In genomic region chr6:41006217-41006616, GRCh38 we compare ENCODE assay signal across 8 cellular contexts. TPM values are rescaled to one million over a fixed set of nuclear protein-coding genes. Genes with fewer than 3 reads are reported as not detected.
DNase-seq lines count a peak whose midpoint lies in the region; ATAC-seq and TF ChIP-seq lines count a peak whose summit lies in the region.
"Not testable (repeated sequence)": the region's sequence is repeated elsewhere in the genome, so short reads cannot be mapped to it uniquely, and the experiment has no call there.

No MANE protein-coding gene starts in this region.

- intact Hi-C loops in activated B cell treated with CpG ODN at 0.5 μM for 24 hours (cut with micrococcal nuclease): loop anchor here (1.0 to 5.0 kb wide), 4 partner anchors 21 to 676 kb away; no protein-coding TSS in a partner anchor
- intact Hi-C loops in head of caudate nucleus (cut with DNase I): not testable (repeated sequence)

- CTCF ChIA-PET in activated B cell treated with CpG ODN at 0.5 μM for 24 hours (lab: Charles Lee): not testable (repeated sequence)

- ATAC-seq in HG03460 (IDR thresholded peaks at IDR 0.05; ENCODE audit: unreplicated experiment): peak; percentile 62
- peak; percentile 52 for ATAC-seq in activated B cell treated with CpG ODN at 0.5 μM for 24 hours (ENCODE audit: low read depth)

- not testable (repeated sequence) for H3K4me1 ChIP-seq in neutrophil (ENCODE audit: control insufficient read depth in 1 of 2, insufficient read depth in 1 of 2, low read depth in 1 of 2, low read length in 1 of 2)

- in situ Hi-C loops in astrocyte of the cerebellum (cut with HindIII; ENCODE audit: low sequenced_read_pairs): not testable (repeated sequence)

- H3K27me3 ChIP-seq in neutrophil: peaks cover 39% of the 10 kb centered on the region

- H3K4me3 ChIP-seq in astrocyte of the cerebellum (ENCODE audit: low read depth, low read length); neutrophil (ENCODE audit: low read depth in 1 of 2, low read length in 1 of 2): not testable (repeated sequence)

- H3K36me3 ChIP-seq in neutrophil: not testable (repeated sequence)

- H3K27me3 Mint-ChIP-seq in activated B cell treated with CpG ODN at 0.5 μM for 24 hours: peaks cover 11% of the 10 kb centered on the region

- H3K27ac ChIP-seq in neutrophil: not testable (repeated sequence)

- H3K9me3 ChIP-seq in neutrophil: not testable (repeated sequence)

- H3K9me3 Mint-ChIP-seq in activated B cell treated with CpG ODN at 0.5 μM for 24 hours: not testable (repeated sequence)

- H3K4me1 Mint-ChIP-seq in activated B cell treated with CpG ODN at 0.5 μM for 24 hours: not testable (repeated sequence)

- not testable (repeated sequence) for H3K4me3 Mint-ChIP-seq in activated B cell treated with CpG ODN at 0.5 μM for 24 hours

- DNase-seq in DMS153 treated with DMSO at 0.1 percent for 48 hours (lab: John Stamatoyannopoulos, UW; ENCODE audit: unreplicated experiment): peak; percentile 39
- DNase-seq in NCI-H748 treated with DMSO at 0.1 percent for 48 hours (lab: John Stamatoyannopoulos, UW): peak; percentile 49
- DNase-seq in activated B cell treated with CpG ODN at 0.5 μM for 24 hours: peak; percentile 29
- DNase-seq in astrocyte of the cerebellum (ENCODE audit: low read depth): not testable (repeated sequence)
- peak in 27 of 42 donors; percentile 6 to 65 (median 26) for DNase-seq in head of caudate nucleus
- DNase-seq in stimulated activated naive CD4-positive, alpha-beta T cell treated with Interleukin-2 at 50 U/mL for 16 hours (lab: John Stamatoyannopoulos, UW): peak; percentile 25

- TF ChIP-seq CTCF in activated B cell treated with CpG ODN at 0.5 μM for 24 hours (IDR thresholded peaks at IDR 0.05): not testable (repeated sequence)
- TF ChIP-seq CTCF in astrocyte of the cerebellum (IDR thresholded peaks at IDR 0.05; ENCODE audit: low read depth, low read length, missing control alignments): peak; percentile 52
- peak; percentile 47 for TF ChIP-seq CTCF in neutrophil (IDR thresholded peaks at IDR 0.05)

- POLR2A ChIA-PET in activated B cell treated with CpG ODN at 0.5 μM for 24 hours (lab: Charles Lee): not testable (repeated sequence)

- not testable (repeated sequence) for H3K27ac Mint-ChIP-seq in activated B cell treated with CpG ODN at 0.5 μM for 24 hours

- H3K36me3 Mint-ChIP-seq in activated B cell treated with CpG ODN at 0.5 μM for 24 hours (ENCODE audit: low read depth): not testable (repeated sequence)

RNA-seq across cellular contexts. Expression of gene UNC5CL, which starts 32.8 kb away (rescaled TPM):
- 1.7 and 2.2 TPM in 2 replicates for total RNA-seq in activated B cell treated with CpG ODN at 0.5 μM for 24 hours

RNA-seq across cellular contexts. Expression of gene TSPO2, which starts 36.0 kb away (rescaled TPM):
- not detected in 2 replicates for total RNA-seq in activated B cell treated with CpG ODN at 0.5 μM for 24 hours

RNA-seq across cellular contexts. Expression of gene APOBEC2, which starts 46.8 kb away (rescaled TPM):
- total RNA-seq in activated B cell treated with CpG ODN at 0.5 μM for 24 hours: not detected in 2 replicates
